In the genomic region with DNA sequence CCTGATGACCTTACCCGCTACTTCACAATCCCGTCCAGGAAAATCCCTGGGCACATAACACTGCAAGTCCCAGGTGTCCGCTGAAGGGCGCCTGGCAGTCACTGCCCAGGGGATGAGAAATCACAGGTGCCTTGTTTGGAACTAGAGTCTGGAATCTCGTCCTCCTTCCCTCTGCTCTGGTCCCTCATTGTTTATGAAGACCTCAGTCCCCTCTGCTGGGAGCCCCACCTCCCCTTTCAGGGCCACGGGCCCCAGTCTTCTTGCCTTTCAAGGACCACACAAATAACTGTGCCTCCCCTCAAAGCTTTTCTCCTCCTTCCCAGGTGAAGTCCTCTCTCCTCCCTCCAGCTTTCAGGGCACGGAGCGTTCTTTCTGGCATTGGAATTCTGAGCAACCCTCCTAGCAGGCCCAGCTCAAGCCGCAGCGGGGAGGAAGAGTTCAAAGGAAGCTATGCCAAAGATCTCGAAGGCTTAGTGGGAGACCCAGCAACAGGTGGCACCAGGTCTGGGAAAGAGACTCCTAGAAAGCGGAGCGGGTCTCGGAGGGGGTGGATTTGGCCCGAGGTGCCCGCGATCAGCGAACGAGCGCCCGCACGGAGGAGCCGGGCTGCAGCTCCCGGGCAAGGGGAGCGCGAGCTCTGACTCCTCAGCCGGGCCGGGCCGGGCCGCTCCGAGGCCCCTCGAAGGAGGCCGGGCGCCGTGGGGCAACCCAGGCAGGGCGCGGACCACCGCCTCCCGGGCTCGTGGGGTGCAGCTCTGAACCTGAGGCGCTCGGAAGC, we compare ENCODE assay signal across 8 cellular contexts. TPM values are rescaled to one million over a fixed set of nuclear protein-coding genes. Genes with fewer than 3 reads are reported as not detected.
DNase-seq lines count a peak whose midpoint lies in the region; ATAC-seq and TF ChIP-seq lines count a peak whose summit lies in the region.
"Not testable (repeated sequence)": the region's sequence is repeated elsewhere in the genome, so short reads cannot be mapped to it uniquely, and the experiment has no call there.

No MANE protein-coding gene starts in this region.

- not testable (repeated sequence) for H3K27ac ChIP-seq in iPS DF 6.9 (ENCODE audit: low read length)
- H3K27ac ChIP-seq in neutrophil (peak overlapping the region; percentile 77), thyroid gland (peak overlapping the region; percentile 86 to 99 (median 86))

- H3K4me3 Mint-ChIP-seq in activated CD8-positive, alpha-beta T cell treated with anti-CD3 and anti-CD28 coated beads for 36 hours: peak overlapping the region; percentile 91

- no CpG with 5 or more reads among the region's 42 CpGs for WGBS in iPS DF 6.9 (ENCODE audit: insufficient coverage, insufficient read length)
- 15 to 21% methylated on average over 19 to 21 of the region's 42 CpGs for WGBS in thyroid gland, 2 donors

- not testable (repeated sequence) for TF ChIP-seq POLR2A in thyroid gland (IDR thresholded peaks at IDR 0.05)

- peak overlapping the region; percentile 91 for H3K9ac ChIP-seq in ES-I3 (ENCODE audit: low read depth, low read length)

- POLR2A ChIA-PET in activated CD8-positive, alpha-beta T cell treated with anti-CD3 and anti-CD28 coated beads for 36 hours (lab: Charles Lee): interaction anchor here (1.0 to 1.6 kb wide), 4 partner anchors 19 to 107 kb away, joined by 3 to 5 read pairs (median 4); partner anchors contain the start of gene ADAT1

- H3K4me1 ChIP-seq in ES-I3 (ENCODE audit: insufficient read depth, low read length); iPS DF 6.9 (ENCODE audit: control insufficient read depth, insufficient read depth, low read length): not testable (repeated sequence)
- H3K4me1 ChIP-seq in neutrophil (ENCODE audit: control insufficient read depth in 1 of 2, insufficient read depth in 1 of 2, low read depth in 1 of 2, low read length in 1 of 2) (peaks cover 7 to 12% of the 10 kb centered on the region in 2 experiments), thyroid gland (peaks cover 9 to 10% of the 10 kb centered on the region in 2 donors)

- not testable (repeated sequence) for H3K9me3 ChIP-seq in ES-I3 (ENCODE audit: control insufficient read depth, insufficient read depth, low read length); iPS DF 6.9 (ENCODE audit: control insufficient read depth, insufficient read depth, low read length); neutrophil; thyroid gland

- DNase-seq in NCI-H345 (lab: John Stamatoyannopoulos, UW) (peak; percentile 5), choroid plexus epithelial cell (ENCODE audit: low read depth) (peak; percentile 5), thyroid gland (peak; percentile 40 to 45)
- peak; percentile 36 for DNase-seq in activated CD8-positive, alpha-beta T cell treated with anti-CD3 and anti-CD28 coated beads for 36 hours
- not testable (repeated sequence) for DNase-seq in iPS DF 6.9 (ENCODE audit: low read depth, low spot score)

- H3K27me3 Mint-ChIP-seq in activated CD8-positive, alpha-beta T cell treated with anti-CD3 and anti-CD28 coated beads for 36 hours: not testable (repeated sequence)

- intact Hi-C loops in activated CD8-positive, alpha-beta T cell treated with anti-CD3 and anti-CD28 coated beads for 36 hours (cut with micrococcal nuclease): not testable (repeated sequence)
- intact Hi-C loops in thyroid gland (cut with DNase I): loop anchor here (10.0 kb wide), 1 partner anchor 48 kb away; the partner anchor contains the start of gene GABARAPL2

- peak overlapping the region; percentile 88 for H3K4me3 ChIP-seq in choroid plexus epithelial cell (ENCODE audit: low read depth, low read length)
- H3K4me3 ChIP-seq in iPS DF 6.9 (ENCODE audit: low read length): peak overlapping the region; percentile 81; the same call in 1 of the 2 replicates
- H3K4me3 ChIP-seq in neutrophil (ENCODE audit: low read depth in 1 of 2, low read length in 1 of 2): peak overlapping the region; percentile 89 to 98
- peak overlapping the region; percentile 53 to 81 (median 68) for H3K4me3 ChIP-seq in thyroid gland (replicated peaks in 1 of 3)

- not testable (repeated sequence) for H3K27me3 ChIP-seq in iPS DF 6.9 (ENCODE audit: control insufficient read depth, insufficient read depth, low read length); neutrophil; thyroid gland

- CTCF ChIA-PET in activated CD8-positive, alpha-beta T cell treated with anti-CD3 and anti-CD28 coated beads for 36 hours (lab: Charles Lee): interaction anchor here (0.8 to 3.5 kb wide), 32 partner anchors 8 to 282 kb away, joined by 3 to 40 read pairs (median 5); partner anchors contain the start of genes ADAT1, CFDP1, KARS1 and TERF2IP

- H3K4me1 Mint-ChIP-seq in activated CD8-positive, alpha-beta T cell treated with anti-CD3 and anti-CD28 coated beads for 36 hours (ENCODE audit: low read depth): not testable (repeated sequence)

- H3K27ac Mint-ChIP-seq in activated CD8-positive, alpha-beta T cell treated with anti-CD3 and anti-CD28 coated beads for 36 hours: peak overlapping the region; percentile 55

- ATAC-seq in HG02642 (IDR thresholded peaks at IDR 0.05; ENCODE audit: poor library complexity, unreplicated experiment): peak; percentile 37
- ATAC-seq in activated CD8-positive, alpha-beta T cell treated with anti-CD3 and anti-CD28 coated beads for 36 hours: peak; percentile 13

- TF ChIP-seq CTCF in activated CD8-positive, alpha-beta T cell treated with anti-CD3 and anti-CD28 coated beads for 36 hours (IDR thresholded peaks at IDR 0.05); choroid plexus epithelial cell (conservative IDR thresholded peaks at IDR 0.05; ENCODE audit: low read depth, low read length); neutrophil (IDR thresholded peaks at IDR 0.05); thyroid gland (IDR thresholded peaks at IDR 0.05): not testable (repeated sequence)

- H3K9me3 Mint-ChIP-seq in activated CD8-positive, alpha-beta T cell treated with anti-CD3 and anti-CD28 coated beads for 36 hours: not testable (repeated sequence)

- H3K36me3 Mint-ChIP-seq in activated CD8-positive, alpha-beta T cell treated with anti-CD3 and anti-CD28 coated beads for 36 hours (ENCODE audit: low read depth): not testable (repeated sequence)

- H3K36me3 ChIP-seq in ES-I3 (ENCODE audit: insufficient read depth, low read length); iPS DF 6.9 (ENCODE audit: control insufficient read depth, insufficient read depth, low read length); neutrophil; thyroid gland: not testable (repeated sequence)

RNA-seq across cellular contexts. Expression of gene CHST5, which starts 19.5 kb away (rescaled TPM):
- not detected for total RNA-seq in activated CD8-positive, alpha-beta T cell treated with anti-CD3 and anti-CD28 coated beads for 36 hours
- under 1 TPM in 1 of 4 donors, not detected in 3; 0.50 TPM for total RNA-seq in thyroid gland

RNA-seq across cellular contexts. Expression of gene CHST6, which starts 21.1 kb away (rescaled TPM):
- not detected for total RNA-seq in activated CD8-positive, alpha-beta T cell treated with anti-CD3 and anti-CD28 coated beads for 36 hours
- total RNA-seq in thyroid gland: under 1 TPM in 3 of 4 donors, not detected in 1; 0.13 to 0.29 (median 0.22) TPM

RNA-seq across cellular contexts. Expression of gene TMEM231, which starts 39.7 kb away (rescaled TPM):
- 1 to 10 TPM; 4.9 to 5.1 TPM for total RNA-seq in activated CD8-positive, alpha-beta T cell treated with anti-CD3 and anti-CD28 coated beads for 36 hours
- 10 to 100 TPM in 2 of 4 donors, 1 to 10 TPM in 2; 3.6 to 22.2 (median 10.9) TPM for total RNA-seq in thyroid gland

RNA-seq across cellular contexts. Expression of gene GABARAPL2, which starts 49.8 kb away (rescaled TPM):
- total RNA-seq in activated CD8-positive, alpha-beta T cell treated with anti-CD3 and anti-CD28 coated beads for 36 hours: 10 to 100 TPM; 56.3 to 57.4 TPM
- 100 to 1,000 TPM in 2 of 4 donors, 10 to 100 TPM in 2; 75.3 to 223 (median 122) TPM for total RNA-seq in thyroid gland

RNA-seq across cellular contexts. Expression of gene TMEM170A, which starts 51.9 kb away (rescaled TPM):
- total RNA-seq in activated CD8-positive, alpha-beta T cell treated with anti-CD3 and anti-CD28 coated beads for 36 hours: 10 to 100 TPM; 25.1 to 27.1 TPM
- 10 to 100 TPM; 27.1 to 41.9 (median 30.7) TPM for total RNA-seq in thyroid gland
